In the genomic region with DNA sequence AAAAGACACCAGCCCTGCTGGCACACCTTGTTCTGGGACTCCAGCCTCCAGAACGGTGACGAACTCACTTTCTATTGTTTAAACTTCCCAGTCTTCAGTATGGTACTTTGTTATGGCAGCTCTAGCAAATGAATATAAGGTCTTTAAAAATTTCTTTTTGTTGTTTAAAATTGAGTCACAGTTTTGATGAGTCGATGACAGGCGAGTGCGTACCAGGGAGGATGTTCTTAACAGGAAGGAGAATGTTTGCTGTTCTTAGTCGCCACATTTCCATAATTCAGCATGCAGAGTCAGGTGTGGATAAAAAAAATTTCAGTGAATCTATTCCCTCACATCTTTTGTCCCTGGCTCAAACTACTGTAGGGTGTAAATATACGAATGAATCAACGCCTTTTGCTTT, we compare ENCODE assay signal across 28 cellular contexts. TPM values are rescaled to one million over a fixed set of nuclear protein-coding genes. Genes with fewer than 3 reads are reported as not detected.
DNase-seq lines count a peak whose midpoint lies in the region; ATAC-seq and TF ChIP-seq lines count a peak whose summit lies in the region.
"Had no signal": no experiment of that assay in that cellular context is flagged by ENCODE, and none has a peak within 500 bp of the region (broad histone marks: within the 10 kb centered on the region; RNA-seq: fewer than 3 reads in every experiment).

No MANE protein-coding gene starts in this region.

- peak; percentile 22 for DNase-seq in activated naive CD4-positive, alpha-beta T cell treated with anti-CD3 and anti-CD28 coated beads for 36 hours
- no peak for DNase-seq in activated naive CD4-positive, alpha-beta T cell treated with anti-CD3 and anti-CD28 coated beads, Interleukin-2, amount 50 U/mL, for 16 hours
- DNase-seq in fibroblast of pulmonary artery (ENCODE audit: low read depth) (peak; percentile 48), NOMO-1 treated with dmso at 0.1 percent for 144 hours (lab: John Stamatoyannopoulos, UW; ENCODE audit: unreplicated experiment) (no peak), NCI-H2107 (lab: John Stamatoyannopoulos, UW) (no peak), SKM-1 (lab: John Stamatoyannopoulos, UW; ENCODE audit: unreplicated experiment) (no peak)
- DNase-seq: activated CD4-positive, alpha-beta T cell treated with anti-CD3 and anti-CD28 coated beads, Interleukin-2, amount 50 U/mL, for 48 hours; activated naive CD4-positive, alpha-beta T cell; anterior cingulate cortex; BE2C; Caco-2; EL; endodermal cell; foreskin melanocyte; H7; KG1; kidney glomerular epithelial cell; NCI-H1694; NCI-H2227 treated with DMSO at 0.1 percent for 48 hours; NCI-H774; psoas muscle; SJCRH30; stimulated activated CD4-positive, alpha-beta T cell treated with anti-CD3 and anti-CD28 coated beads, Interleukin-4, amount 100 ng/mL, for 4 hours had no signal

- H3K4me3 Mint-ChIP-seq in activated naive CD4-positive, alpha-beta T cell treated with anti-CD3 and anti-CD28 coated beads for 36 hours: no peak overlapping the region
- H3K4me3 Mint-ChIP-seq in activated T-helper 17 cell treated with anti-CD3 and anti-CD28 coated beads, Interleukin-2, amount 50 U/mL, for 72 hours: no peak overlapping the region
- no peak overlapping the region for H3K4me3 Mint-ChIP-seq in stimulated activated memory B cell treated with anti-CD40 and anti-IgM and Interleukin-4, amounts not matched to agents 10 μg/mL and 1 μg/mL and 100 μg/mL, for 72 hours
- H3K4me3 Mint-ChIP-seq: endodermal cell; neural crest cell; T-helper 1 cell treated with Interleukin-12 subunit alpha and Interleukin-12 subunit beta and Interleukin-4 antibody, amounts not matched to agents 30 μg/mL and 1 μg/mL, for 36 hours had no signal

- peaks cover 2% of the 10 kb centered on the region for H3K9me3 Mint-ChIP-seq in activated naive CD4-positive, alpha-beta T cell treated with anti-CD3 and anti-CD28 coated beads for 36 hours
- H3K9me3 Mint-ChIP-seq in activated T-helper 17 cell treated with anti-CD3 and anti-CD28 coated beads, Interleukin-2, amount 50 U/mL, for 72 hours: no peaks in the 10 kb centered on the region
- no peaks in the 10 kb centered on the region for H3K9me3 Mint-ChIP-seq in stimulated activated memory B cell treated with anti-CD40 and anti-IgM and Interleukin-4, amounts not matched to agents 10 μg/mL and 1 μg/mL and 100 μg/mL, for 72 hours
- H3K9me3 Mint-ChIP-seq: endodermal cell; neural crest cell; T-helper 1 cell treated with Interleukin-12 subunit alpha and Interleukin-12 subunit beta and Interleukin-4 antibody, amounts not matched to agents 30 μg/mL and 1 μg/mL, for 36 hours had no signal

- peaks cover 2% of the 10 kb centered on the region for H3K27me3 Mint-ChIP-seq in activated naive CD4-positive, alpha-beta T cell treated with anti-CD3 and anti-CD28 coated beads for 36 hours (ENCODE audit: low read depth)
- H3K27me3 Mint-ChIP-seq in activated T-helper 17 cell treated with anti-CD3 and anti-CD28 coated beads, Interleukin-2, amount 50 U/mL, for 72 hours: peaks cover 20% of the 10 kb centered on the region
- no peaks in the 10 kb centered on the region for H3K27me3 Mint-ChIP-seq in stimulated activated memory B cell treated with anti-CD40 and anti-IgM and Interleukin-4, amounts not matched to agents 10 μg/mL and 1 μg/mL and 100 μg/mL, for 72 hours

- H3K4me1 Mint-ChIP-seq in activated naive CD4-positive, alpha-beta T cell treated with anti-CD3 and anti-CD28 coated beads for 36 hours (ENCODE audit: low read depth): peaks cover 6% of the 10 kb centered on the region
- H3K4me1 Mint-ChIP-seq in activated T-helper 17 cell treated with anti-CD3 and anti-CD28 coated beads, Interleukin-2, amount 50 U/mL, for 72 hours: no peaks in the 10 kb centered on the region
- H3K4me1 Mint-ChIP-seq in stimulated activated memory B cell treated with anti-CD40 and anti-IgM and Interleukin-4, amounts not matched to agents 10 μg/mL and 1 μg/mL and 100 μg/mL, for 72 hours: peaks cover 58% of the 10 kb centered on the region
- H3K4me1 Mint-ChIP-seq: endodermal cell had no signal

- H3K27ac Mint-ChIP-seq in activated naive CD4-positive, alpha-beta T cell treated with anti-CD3 and anti-CD28 coated beads for 36 hours: no peak overlapping the region
- no peak overlapping the region for H3K27ac Mint-ChIP-seq in activated T-helper 17 cell treated with anti-CD3 and anti-CD28 coated beads, Interleukin-2, amount 50 U/mL, for 72 hours
- H3K27ac Mint-ChIP-seq in stimulated activated memory B cell treated with anti-CD40 and anti-IgM and Interleukin-4, amounts not matched to agents 10 μg/mL and 1 μg/mL and 100 μg/mL, for 72 hours: peak overlapping the region; percentile 91
- H3K27ac Mint-ChIP-seq: endodermal cell; T-helper 1 cell treated with Interleukin-12 subunit alpha and Interleukin-12 subunit beta and Interleukin-4 antibody, amounts not matched to agents 30 μg/mL and 1 μg/mL, for 36 hours had no signal

- peak; percentile 16 for ATAC-seq in activated T-helper 17 cell treated with anti-CD3 and anti-CD28 coated beads, Interleukin-2, amount 50 U/mL, for 72 hours (replicated peaks)
- no peak for ATAC-seq in stimulated activated memory B cell treated with anti-CD40 and anti-IgM and Interleukin-4, amounts not matched to agents 10 μg/mL and 1 μg/mL and 100 μg/mL, for 72 hours
- ATAC-seq: psoas muscle had no signal

- peaks cover 4% of the 10 kb centered on the region for H3K36me3 Mint-ChIP-seq in activated naive CD4-positive, alpha-beta T cell treated with anti-CD3 and anti-CD28 coated beads for 36 hours (ENCODE audit: low read depth)
- no peaks in the 10 kb centered on the region for H3K36me3 Mint-ChIP-seq in activated T-helper 17 cell treated with anti-CD3 and anti-CD28 coated beads, Interleukin-2, amount 50 U/mL, for 72 hours (ENCODE audit: low read depth)
- peaks cover 5% of the 10 kb centered on the region for H3K36me3 Mint-ChIP-seq in stimulated activated memory B cell treated with anti-CD40 and anti-IgM and Interleukin-4, amounts not matched to agents 10 μg/mL and 1 μg/mL and 100 μg/mL, for 72 hours

- no peak overlapping the region for H3K4me3 ChIP-seq in fibroblast of pulmonary artery (replicated peaks; ENCODE audit: low read depth, low read length)
- H3K4me3 ChIP-seq: psoas muscle, SJCRH30 had no signal

- intact Hi-C loops in activated naive CD4-positive, alpha-beta T cell treated with anti-CD3 and anti-CD28 coated beads for 36 hours (cut with micrococcal nuclease): loop anchor here (2.0 kb wide), 1 partner anchor 16 kb away; no protein-coding TSS in a partner anchor

- no peak for TF ChIP-seq CTCF in fibroblast of pulmonary artery (IDR thresholded peaks at IDR 0.05; ENCODE audit: low read length, missing control alignments)

- CTCF ChIA-PET in activated naive CD4-positive, alpha-beta T cell treated with anti-CD3 and anti-CD28 coated beads for 36 hours (lab: Charles Lee): interaction anchor here (2.1 kb wide), 1 partner anchor 10 kb away, joined by 6 read pairs; no protein-coding TSS in a partner anchor

RNA-seq across cellular contexts. Expression of a gene that starts 12.4 kb away (rescaled TPM):
- not detected for total RNA-seq in activated naive CD4-positive, alpha-beta T cell treated with anti-CD3 and anti-CD28 coated beads for 36 hours
- total RNA-seq in activated T-helper 17 cell treated with anti-CD3 and anti-CD28 coated beads, Interleukin-2, amount 50 U/mL, for 72 hours: not detected
- total RNA-seq: A172, endodermal cell, H7, neural crest cell, SJCRH30 had no signal

RNA-seq across cellular contexts. Expression of a gene that starts 39.2 kb away (rescaled TPM):
- total RNA-seq in activated naive CD4-positive, alpha-beta T cell treated with anti-CD3 and anti-CD28 coated beads for 36 hours: 1 to 10 TPM; 1.1 to 1.6 TPM
- 1 to 10 TPM; 1.8 to 4.9 TPM for total RNA-seq in activated T-helper 17 cell treated with anti-CD3 and anti-CD28 coated beads, Interleukin-2, amount 50 U/mL, for 72 hours

Comparison
In these comparisons a context has a peak if more than half of its experiments do, and no peak if none do; other contexts are left out.
1. DNase-seq: peak in activated naive CD4-positive, alpha-beta T cell treated with anti-CD3 and anti-CD28 coated beads for 36 hours (single experiment) and fibroblast of pulmonary artery (single experiment); none in activated naive CD4-positive, alpha-beta T cell treated with anti-CD3 and anti-CD28 coated beads, Interleukin-2, amount 50 U/mL, for 16 hours (single experiment), NOMO-1 treated with dmso at 0.1 percent for 144 hours (single experiment), NCI-H2107 (single experiment) and SKM-1 (single experiment).